In the genomic region with DNA sequence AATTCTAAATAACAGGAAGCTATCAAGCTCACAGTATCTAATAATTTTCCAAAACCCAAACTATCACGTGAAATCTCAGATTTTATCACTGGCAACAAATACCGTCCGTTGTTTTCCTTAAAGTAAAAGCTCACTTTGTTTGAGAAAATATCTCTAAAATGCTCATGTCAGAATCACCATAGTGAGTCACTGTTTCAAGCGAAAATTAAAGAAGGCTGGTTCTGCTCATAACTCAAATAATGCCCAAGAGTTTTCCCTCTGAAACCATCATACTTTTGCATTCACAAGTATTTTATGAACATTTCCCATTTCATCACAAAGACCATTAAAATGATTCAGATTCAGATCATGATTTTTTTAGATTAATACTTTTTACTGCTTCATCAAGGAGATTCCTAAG, we compare ENCODE assay signal across 14 cellular contexts. TPM values are rescaled to one million over a fixed set of nuclear protein-coding genes. Genes with fewer than 3 reads are reported as not detected.
A peak's percentile ranks its signal among the peaks of the same experiment; 100 is the strongest.
DNase-seq lines count a peak whose midpoint lies in the region; ATAC-seq, FAIRE-seq and TF ChIP-seq lines count a peak whose summit lies in the region.
"Had no signal": no experiment of that assay in that cellular context is flagged by ENCODE, and none has a peak within 500 bp of the region (broad histone marks: within the 10 kb centered on the region; RNA-seq: fewer than 3 reads in every experiment).

No MANE protein-coding gene starts in this region.

- ATAC-seq in GM23338 (no peak), HG03196 (IDR thresholded peaks at IDR 0.05; ENCODE audit: unreplicated experiment) (no peak)
- ATAC-seq in activated CD8-positive, alpha-beta T cell treated with anti-CD3 and anti-CD28 coated beads for 36 hours = no peak

- H3K56ac ChIP-seq in mesendoderm (ENCODE audit: low read length) = no peak overlapping the region

- intact Hi-C loops in activated CD8-positive, alpha-beta T cell treated with anti-CD3 and anti-CD28 coated beads for 36 hours (cut with micrococcal nuclease) = loop anchor here (5.0 kb wide), 1 partner anchor 46 kb away; no protein-coding TSS in a partner anchor

- H3K9me3 Mint-ChIP-seq in GM23338 = no peaks in the 10 kb centered on the region
- no peaks in the 10 kb centered on the region for H3K9me3 Mint-ChIP-seq in activated CD8-positive, alpha-beta T cell treated with anti-CD3 and anti-CD28 coated beads for 36 hours

- H3K9me1 ChIP-seq in keratinocyte (ENCODE audit: control insufficient read depth, extremely low read depth, insufficient read depth, low read length) = no peaks in the 10 kb centered on the region

- CTCF ChIA-PET in activated CD8-positive, alpha-beta T cell treated with anti-CD3 and anti-CD28 coated beads for 36 hours (lab: Charles Lee) = interaction anchor here (0.7 to 1.1 kb wide), 3 partner anchors 12 to 96 kb away, joined by 3 read pairs; no protein-coding TSS in a partner anchor

- FAIRE-seq in keratinocyte (lab: Jason Lieb, UNC) = no peak

- H3F3A ChIP-seq in GM23338 (replicated peaks; ENCODE audit: low read depth) = no peaks in the 10 kb centered on the region

- POLR2A ChIA-PET in activated CD8-positive, alpha-beta T cell treated with anti-CD3 and anti-CD28 coated beads for 36 hours (lab: Charles Lee) = interaction anchor here (1.0 to 2.5 kb wide), 6 partner anchors 14 to 91 kb away, joined by 3 to 6 read pairs (median 3); no protein-coding TSS in a partner anchor

- no peaks in the 10 kb centered on the region for H3K9me3 ChIP-seq in BLaER1
- no peaks in the 10 kb centered on the region for H3K9me3 ChIP-seq in keratinocyte (ENCODE audit: control insufficient read depth, low read depth, low read length)

- H3K4me2 ChIP-seq in BLaER1 (peak overlapping the region; percentile 72), GM23338 (no peak overlapping the region), keratinocyte (ENCODE audit: control insufficient read depth, extremely low read depth, insufficient read depth, low read depth, low read length) (no peak overlapping the region), mesendoderm (ENCODE audit: low read length) (no peak overlapping the region)

- no peak overlapping the region for H4K5ac ChIP-seq in mesendoderm (ENCODE audit: low read length)

- no peak overlapping the region for H4K8ac ChIP-seq in mesendoderm (ENCODE audit: low read depth, low read length)

- H3K23ac ChIP-seq in mesendoderm (ENCODE audit: low read length) = no peak overlapping the region

- no peak overlapping the region for H2AFZ ChIP-seq in GM23338
- H2AFZ ChIP-seq in keratinocyte (ENCODE audit: control insufficient read depth, low read length) = no peak overlapping the region

- no peak overlapping the region for H3K4ac ChIP-seq in mesendoderm (ENCODE audit: low read depth, low read length)

- no peaks in the 10 kb centered on the region for H3K79me1 ChIP-seq in mesendoderm (ENCODE audit: low read length)

- H4K20me1 ChIP-seq in BLaER1 (peaks cover 100% of the 10 kb centered on the region), GM23338 (replicated peaks; ENCODE audit: insufficient read depth) (peaks cover 90% of the 10 kb centered on the region), keratinocyte (ENCODE audit: control insufficient read depth, extremely low read depth, insufficient read depth, low read length) (peaks cover 6% of the 10 kb centered on the region)

- dilution Hi-C loops in keratinocyte (cut with MboI; ENCODE audit: extremely low pct_ligation_motif_present, low sequenced_read_pairs) = no loop called here

- H3K79me2 ChIP-seq in GM23338 (replicated peaks; ENCODE audit: insufficient read depth) (peaks cover 100% of the 10 kb centered on the region), keratinocyte (ENCODE audit: control insufficient read depth, insufficient read depth, low read length) (peaks cover 96% of the 10 kb centered on the region), mesendoderm (ENCODE audit: control insufficient read depth, insufficient read depth, low read length) (peaks cover 92% of the 10 kb centered on the region)

- H3K4me1 Mint-ChIP-seq in GM23338 = peaks cover 65% of the 10 kb centered on the region
- peaks cover 82% of the 10 kb centered on the region for H3K4me1 Mint-ChIP-seq in activated CD8-positive, alpha-beta T cell treated with anti-CD3 and anti-CD28 coated beads for 36 hours (ENCODE audit: low read depth)

- H3K27ac Mint-ChIP-seq in GM23338 = no peak overlapping the region
- H3K27ac Mint-ChIP-seq in activated CD8-positive, alpha-beta T cell treated with anti-CD3 and anti-CD28 coated beads for 36 hours = peak overlapping the region; percentile 62

- H3K9me2 ChIP-seq in GM23338 (ENCODE audit: insufficient read depth) = no peaks in the 10 kb centered on the region

- TF ChIP-seq CTCF in GM23338 (conservative IDR thresholded peaks at IDR 0.05; ENCODE audit: low read depth in 2 of 2) = no peak
- TF ChIP-seq CTCF in activated CD8-positive, alpha-beta T cell treated with anti-CD3 and anti-CD28 coated beads for 36 hours (IDR thresholded peaks at IDR 0.05) = no peak
- TF ChIP-seq CTCF in keratinocyte (optimal IDR thresholded peaks at IDR 0.05 in 1 of 3, IDR thresholded peaks at IDR 0.05 in 1 of 3, conservative IDR thresholded peaks at IDR 0.05 in 1 of 3; ENCODE audit: extremely low read depth in 1 of 3, insufficient read depth in 2 of 3, low read length in 3 of 3) = no peak

- no peaks in the 10 kb centered on the region for H3K36me3 Mint-ChIP-seq in GM23338 (ENCODE audit: low read depth)
- H3K36me3 Mint-ChIP-seq in activated CD8-positive, alpha-beta T cell treated with anti-CD3 and anti-CD28 coated beads for 36 hours (ENCODE audit: low read depth) = peaks cover 17% of the 10 kb centered on the region

- H3K36me3 ChIP-seq in BLaER1 (peaks cover 45% of the 10 kb centered on the region), GM23338 (ENCODE audit: insufficient read depth) (no peaks in the 10 kb centered on the region), keratinocyte (ENCODE audit: control insufficient read depth in 2 of 2, extremely low read depth in 1 of 2, insufficient read depth in 2 of 2, low read length in 2 of 2) (no peaks in the 10 kb centered on the region), mesendoderm (ENCODE audit: control insufficient read depth, insufficient read depth, low read length) (no peaks in the 10 kb centered on the region)
- H3K36me3 ChIP-seq: cardiac muscle cell had no signal

- no peak overlapping the region for H2BK15ac ChIP-seq in mesendoderm (replicated peaks; ENCODE audit: low read depth)

- H2BK120ac ChIP-seq in mesendoderm (ENCODE audit: low read depth, low read length) = no peak overlapping the region

- H3K27me3 Mint-ChIP-seq in GM23338 (ENCODE audit: insufficient read depth, low read depth, poor library complexity) = peaks cover 3% of the 10 kb centered on the region
- H3K27me3 Mint-ChIP-seq in activated CD8-positive, alpha-beta T cell treated with anti-CD3 and anti-CD28 coated beads for 36 hours = no peaks in the 10 kb centered on the region

- H2BK5ac ChIP-seq in mesendoderm (ENCODE audit: low read length) = no peak overlapping the region

- H3K4me3 ChIP-seq in BLaER1 (no peak overlapping the region), GM23338 (no peak overlapping the region), keratinocyte (ENCODE audit: control insufficient read depth in 2 of 3, extremely low read depth in 1 of 3, insufficient read depth in 2 of 3, low read depth in 1 of 3, low read length in 3 of 3) (no peak overlapping the region), mesendoderm (ENCODE audit: low read length) (no peak overlapping the region)
- H3K4me3 ChIP-seq: cardiac muscle cell had no signal

- H3K4me3 Mint-ChIP-seq in GM23338 = no peak overlapping the region
- H3K4me3 Mint-ChIP-seq in activated CD8-positive, alpha-beta T cell treated with anti-CD3 and anti-CD28 coated beads for 36 hours = peak overlapping the region; percentile 10

- H3K9ac ChIP-seq in BLaER1 = 0 out of 2 replicates have a peak overlapping the region, but pooled peaks have one; percentile 3
- H3K9ac ChIP-seq in keratinocyte (ENCODE audit: control insufficient read depth, extremely low read depth, insufficient read depth, low read length) = no peak overlapping the region
- no peak overlapping the region for H3K9ac ChIP-seq in mesendoderm (ENCODE audit: low read length)

- DNase-seq in GM23338 (ENCODE audit: low spot score) (no peak), keratinocyte (ENCODE audit: low read depth, low spot score) (no peak), GM19240 (ENCODE audit: insufficient read length, low spot score) (no peak), mesendoderm (no peak)
- DNase-seq in activated CD8-positive, alpha-beta T cell treated with anti-CD3 and anti-CD28 coated beads for 36 hours = no peak
- no peak for DNase-seq in activated CD4-positive, alpha-beta T cell treated with anti-CD3 and anti-CD28 coated beads, Interleukin-2, amount 50 U/mL, for 1 hour
- DNase-seq: midbrain; NCI-H187 treated with DMSO at 0.1 percent for 48 hours; NK-92 treated with Interleukin-12 subunit alpha and Interleukin-12 subunit beta, amount 100 ng/mL, for 24 hours; stimulated activated CD4-positive, alpha-beta T cell treated with anti-CD3 and anti-CD28 coated beads, Interleukin-4, amount 100 ng/mL, for 4 hours; substantia nigra had no signal

- no peak overlapping the region for H3K18ac ChIP-seq in mesendoderm (ENCODE audit: low read length)

- no peak overlapping the region for H2AK5ac ChIP-seq in mesendoderm (ENCODE audit: low read length)

- H3K27me3 ChIP-seq in BLaER1 (no peaks in the 10 kb centered on the region), GM23338 (ENCODE audit: insufficient read depth) (no peaks in the 10 kb centered on the region), keratinocyte (ENCODE audit: control insufficient read depth, extremely low read depth, insufficient read depth, low read length) (no peaks in the 10 kb centered on the region), mesendoderm (ENCODE audit: insufficient read depth, low read length, poor library complexity) (no peaks in the 10 kb centered on the region)
- H3K27me3 ChIP-seq: cardiac muscle cell had no signal

- no CpG with 5 or more reads among the region's 4 CpGs for WGBS in mesendoderm (ENCODE audit: extremely low coverage, insufficient coverage, low lambda C conversion rate)

- H3K4me1 ChIP-seq in BLaER1 = peaks cover 100% of the 10 kb centered on the region
- H3K4me1 ChIP-seq in GM23338 (ENCODE audit: insufficient read depth) = peaks cover 71% of the 10 kb centered on the region
- peaks cover 51% of the 10 kb centered on the region for H3K4me1 ChIP-seq in keratinocyte (ENCODE audit: control insufficient read depth, extremely low read depth, insufficient read depth, low read length)
- peaks cover 2% of the 10 kb centered on the region for H3K4me1 ChIP-seq in mesendoderm (ENCODE audit: control insufficient read depth, low read depth, low read length)

- H3K27ac ChIP-seq in BLaER1 (peak overlapping the region; percentile 74; the same call in 1 of the 2 replicates), GM23338 (ENCODE audit: low read depth) (0 out of 2 replicates have a peak overlapping the region, but pooled peaks have one; percentile 45), keratinocyte (ENCODE audit: control insufficient read depth, insufficient read depth, low read length) (peak overlapping the region; percentile 23), mesendoderm (ENCODE audit: low read depth, low read length) (no peak overlapping the region)

RNA-seq across cellular contexts. Expression of gene TBL1XR1, which starts 50.6 kb away (rescaled TPM):
- total RNA-seq in GM23338 (2014; rRNA removed; shearing (Covaris generic)) = 122 and 130 TPM in 2 replicates
- polyA plus RNA-seq in GM23338 (2016; fragmentation: Nextera tagmentation; extraction: Ambion mirVana) = 37.7 and 49.6 TPM in 2 replicates
- total RNA-seq in activated CD8-positive, alpha-beta T cell treated with anti-CD3 and anti-CD28 coated beads for 36 hours = 100 to 1,000 TPM; 153 to 158 TPM
- polyA plus RNA-seq in keratinocyte = 97.0 to 169 TPM (median 130 TPM) in 3 replicates
- polyA plus RNA-seq in keratinocyte (2011; ENCODE audit: low read depth) = 110 TPM
- 54.3 and 118 TPM in 2 replicates for polyA plus RNA-seq in keratinocyte (2011; cell fraction: cytosol; rRNA removed)
- polyA plus RNA-seq in keratinocyte (2011; cell fraction: nucleus; rRNA removed) = 84.8 and 109 TPM in 2 replicates
- 69.2 and 87.6 TPM in 2 replicates for polyA plus RNA-seq in keratinocyte (2012; ENCODE audit: low replicate concordance)
- 227 to 533 TPM (median 415 TPM) in 3 replicates for polyA minus RNA-seq in keratinocyte
- 322 TPM for polyA minus RNA-seq in keratinocyte (2011; cell fraction: cytosol; rRNA and poly(A)+ RNA removed)
- polyA minus RNA-seq in keratinocyte (2011; cell fraction: nucleus; rRNA and poly(A)+ RNA removed) = 237 and 437 TPM in 2 replicates
- 70.0 TPM for polyA plus RNA-seq in mesendoderm (2013, experiment 1 of 2)
- 67.0 TPM for polyA plus RNA-seq in mesendoderm (2013, experiment 2 of 2)
